In the genomic region with DNA sequence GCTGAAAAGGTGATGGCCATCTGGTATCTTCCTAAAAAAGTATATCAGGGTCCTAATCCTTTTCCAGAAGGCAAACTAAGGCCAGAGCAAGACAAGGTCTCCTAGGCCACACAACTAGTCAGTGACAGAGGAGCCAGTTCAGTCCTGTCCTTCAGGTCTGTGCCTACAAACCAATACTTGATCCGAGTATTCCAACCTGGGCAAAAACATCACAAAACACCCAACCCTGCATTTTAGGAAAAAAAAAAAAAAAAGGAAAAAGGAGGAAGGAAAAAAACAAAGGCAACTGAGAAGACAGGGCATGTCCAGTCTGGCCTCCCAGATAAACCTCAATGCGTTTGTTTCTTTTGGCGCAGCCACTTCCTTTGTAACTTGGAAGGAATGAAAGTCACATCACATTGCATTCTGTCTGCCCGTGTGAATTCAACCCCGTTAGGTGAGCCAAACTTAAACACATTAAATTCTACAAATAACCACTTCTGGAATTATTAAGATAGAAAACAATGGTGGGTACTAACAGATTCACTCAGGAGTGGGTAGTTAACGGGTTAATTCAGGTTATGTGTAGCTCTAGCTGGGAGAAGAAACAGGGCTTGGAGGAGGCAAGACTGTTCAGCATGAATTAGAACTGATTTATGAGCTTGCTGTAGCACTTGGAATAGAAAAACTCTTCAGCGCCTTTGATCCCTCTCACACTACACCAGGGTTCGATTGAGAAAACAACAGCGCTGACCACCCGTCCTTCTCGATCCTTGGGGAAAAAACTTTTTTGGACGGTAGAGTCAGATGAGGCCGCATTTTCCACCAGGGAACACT, we compare ENCODE assay signal across 8 cellular contexts. TPM values are rescaled to one million over a fixed set of nuclear protein-coding genes. Genes with fewer than 3 reads are reported as not detected.
DNase-seq lines count a peak whose midpoint lies in the region; ATAC-seq lines count a peak whose summit lies in the region.

No MANE protein-coding gene starts in this region.

- H3K9me3 ChIP-seq in SK-N-MC (ENCODE audit: low read depth, low read length) (no peaks in the 10 kb centered on the region), neuronal stem cell (replicated peaks in 1 of 2; ENCODE audit: control insufficient read depth in 2 of 2, insufficient read depth in 1 of 2, low read depth in 1 of 2, low read length in 2 of 2) (no peaks in the 10 kb centered on the region)

- no peak overlapping the region for H2BK15ac ChIP-seq in neuronal stem cell (ENCODE audit: low read length)

- peaks cover 0 to 3% (median 2%) of the 10 kb centered on the region in 3 experiments for H3K27me3 ChIP-seq in neuronal stem cell (ENCODE audit: control insufficient read depth in 3 of 3, insufficient read depth in 3 of 3, low read depth in 1 of 3, low read length in 3 of 3)

- no peaks in the 10 kb centered on the region for H3K79me1 ChIP-seq in neuronal stem cell (ENCODE audit: low read depth, low read length)

- H4K91ac ChIP-seq in neuronal stem cell (ENCODE audit: low read depth, low read length, poor library complexity), result no peak overlapping the region

- no peaks in the 10 kb centered on the region for H3K36me3 ChIP-seq in SK-N-MC (ENCODE audit: insufficient read depth, low read length)
- no peaks in the 10 kb centered on the region for H3K36me3 ChIP-seq in neuronal stem cell (replicated peaks in 1 of 2; ENCODE audit: control insufficient read depth in 2 of 2, insufficient read depth in 2 of 2, low read length in 2 of 2)

- no peak overlapping the region for H3K4ac ChIP-seq in neuronal stem cell (ENCODE audit: low read length)

- peak overlapping the region; percentile 41 for H3K4me2 ChIP-seq in neuronal stem cell (ENCODE audit: insufficient read depth, low read length, poor library complexity, severe bottlenecking)

- H2AFZ ChIP-seq in neuronal stem cell (ENCODE audit: low read length), result peak overlapping the region; percentile 92

- H2BK5ac ChIP-seq in neuronal stem cell (ENCODE audit: low read length), result no peak overlapping the region

- no peak overlapping the region for H2AK5ac ChIP-seq in neuronal stem cell (ENCODE audit: low read depth, low read length)

- H2BK12ac ChIP-seq in neuronal stem cell (ENCODE audit: low read length), result no peak overlapping the region

- ATAC-seq in HG02943 (IDR thresholded peaks at IDR 0.05; ENCODE audit: low read depth, unreplicated experiment) (peak; percentile 24), GM19328 (IDR thresholded peaks at IDR 0.05; ENCODE audit: unreplicated experiment) (no peak)

- no peak overlapping the region for H3K14ac ChIP-seq in neuronal stem cell (ENCODE audit: low read length)

- H4K8ac ChIP-seq in neuronal stem cell (ENCODE audit: low read depth, low read length), result no peak overlapping the region

- DNase-seq in NCI-H146 (lab: John Stamatoyannopoulos, UW) (peak; percentile 57), NCI-H146 treated with DMSO at 0.1 percent for 48 hours (lab: John Stamatoyannopoulos, UW; ENCODE audit: unreplicated experiment) (no peak), SK-N-MC (ENCODE audit: low read depth, low spot score) (peak; percentile 20), fibroblast of gingiva (ENCODE audit: low read depth) (peak; percentile 27), neuronal stem cell (ENCODE audit: low spot score) (no peak), dedifferentiated amniotic fluid mesenchymal stem cell (ENCODE audit: extremely low spot score) (no peak)

- H3K4me1 ChIP-seq in neuronal stem cell (ENCODE audit: control insufficient read depth in 2 of 2, insufficient read depth in 1 of 2, low read depth in 1 of 2, low read length in 2 of 2), result peaks cover 0 to 3% of the 10 kb centered on the region in 2 donors

- H3K9ac ChIP-seq in SK-N-MC (ENCODE audit: insufficient read length), result peak overlapping the region; percentile 93
- H3K9ac ChIP-seq in neuronal stem cell (ENCODE audit: low read depth, low read length, poor library complexity), result no peak overlapping the region

- no peak overlapping the region for H3K18ac ChIP-seq in neuronal stem cell (ENCODE audit: low read length)

- WGBS in neuronal stem cell (ENCODE audit: extremely low coverage in 2 of 2, insufficient read length in 2 of 2, insufficient replicate concordance in 1 of 2), 2 donors, result no CpG with 5 or more reads among the region's 13 CpGs

- peak overlapping the region; percentile 92 for H3K4me3 ChIP-seq in SK-N-MC
- H3K4me3 ChIP-seq in neuronal stem cell (ENCODE audit: low read length in 2 of 2), result peak overlapping the region in 1 of 2 donors; percentile 50

- no peak overlapping the region for H2BK120ac ChIP-seq in neuronal stem cell (ENCODE audit: low read depth, low read length)

- H3K27ac ChIP-seq in SK-N-MC (peak overlapping the region; percentile 70), neuronal stem cell (replicated peaks; ENCODE audit: low read length) (no peak overlapping the region)

- H3K23ac ChIP-seq in neuronal stem cell (ENCODE audit: low read depth, low read length, poor library complexity), result no peak overlapping the region

RNA-seq across cellular contexts. Expression of gene HNRNPA1L2, which starts 43.0 kb away (rescaled TPM):
- polyA plus RNA-seq in neuronal stem cell (2013, experiment 1 of 2), result 10.8 TPM
- 11.9 TPM for polyA plus RNA-seq in neuronal stem cell (2013, experiment 2 of 2)

RNA-seq across cellular contexts. Expression of gene SUGT1, which starts 53.4 kb away (rescaled TPM):
- polyA plus RNA-seq in neuronal stem cell (2013, experiment 1 of 2), result 59.2 TPM
- polyA plus RNA-seq in neuronal stem cell (2013, experiment 2 of 2), result 58.6 TPM

Comparison
In these comparisons a context has a peak if more than half of its experiments do, and no peak if none do; other contexts are left out.
1. DNase-seq: peak in NCI-H146 (single experiment), SK-N-MC (single experiment) and fibroblast of gingiva (single experiment); none in NCI-H146 treated with DMSO at 0.1 percent for 48 hours (single experiment), neuronal stem cell (single experiment) and dedifferentiated amniotic fluid mesenchymal stem cell (single experiment).